13 cellular contexts compared by ENCODE assay signal in the genomic region with DNA sequence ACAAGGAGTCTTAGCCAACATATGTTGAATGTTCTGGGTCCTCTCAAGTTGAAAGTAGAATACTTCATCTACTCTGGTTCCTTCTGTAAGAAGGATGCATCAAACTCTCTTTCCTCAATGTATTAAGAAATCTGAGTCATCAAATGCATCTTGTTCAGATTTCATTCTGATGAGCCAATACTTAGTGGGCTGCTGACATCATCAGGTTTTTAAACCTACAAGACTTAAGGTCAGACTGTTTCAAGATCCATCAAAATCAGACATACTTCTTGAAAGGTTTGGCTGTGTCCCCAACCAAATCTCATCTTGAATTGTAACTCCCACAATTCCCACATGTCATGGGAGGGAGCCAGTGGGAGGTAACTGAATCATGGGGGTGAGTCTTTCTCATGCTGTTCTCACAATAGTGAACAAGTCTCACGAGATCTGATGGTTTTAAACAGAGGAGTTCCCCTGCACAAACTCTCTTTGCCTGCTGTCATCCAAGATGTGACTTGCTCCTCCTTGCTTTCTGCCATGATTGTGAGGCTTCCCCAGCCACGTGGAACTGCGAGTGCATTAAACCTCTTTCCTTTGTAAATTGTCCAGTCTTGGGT.
DNase-seq lines count a peak whose midpoint lies in the region; ATAC-seq and TF ChIP-seq lines count a peak whose summit lies in the region.
"Had no signal": no experiment of that assay in that cellular context is flagged by ENCODE, and none has a peak within 500 bp of the region (broad histone marks: within the 10 kb centered on the region; RNA-seq: fewer than 3 reads in every experiment).

No MANE protein-coding gene starts in this region.

- peaks cover 7% of the 10 kb centered on the region for H3K36me3 ChIP-seq in mammary epithelial cell (ENCODE audit: insufficient read depth, low read length)
- no peaks in the 10 kb centered on the region for H3K36me3 ChIP-seq in colonic mucosa

- TF ChIP-seq CTCF in NB4 (IDR thresholded peaks at IDR 0.05; ENCODE audit: low read depth, low read length) (no peak), mammary epithelial cell (conservative IDR thresholded peaks at IDR 0.05 in 1 of 2, IDR thresholded peaks at IDR 0.05 in 1 of 2; ENCODE audit: extremely low read depth in 1 of 2, insufficient read depth in 1 of 2, low read depth in 1 of 2, low read length in 2 of 2) (no peak), colonic mucosa (IDR thresholded peaks at IDR 0.05) (no peak)

- H3K4me3 ChIP-seq in NB4 (ENCODE audit: low read depth, low read length) = no peak overlapping the region
- H3K4me3 ChIP-seq in mammary epithelial cell (replicated peaks in 1 of 3; ENCODE audit: insufficient read depth in 1 of 3, low read depth in 2 of 3, low read length in 3 of 3) = no peak overlapping the region
- H3K4me3 ChIP-seq in skeletal muscle cell (ENCODE audit: low read depth, low read length) = no peak overlapping the region
- H3K4me3 ChIP-seq in colonic mucosa = no peak overlapping the region
- H3K4me3 ChIP-seq: BLaER1 treated with 17β-estradiol and CSF1 and Interleukin-3, amounts not matched to agents 10 nM and 100 nM; hepatocyte; stomach had no signal

- no peaks in the 10 kb centered on the region for H4K20me1 ChIP-seq in mammary epithelial cell (ENCODE audit: insufficient read depth, low read length)
- H4K20me1 ChIP-seq: BLaER1 treated with 17β-estradiol and CSF1 and Interleukin-3, amounts not matched to agents 10 nM and 100 nM had no signal

- dilution Hi-C loops in mammary epithelial cell (cut with HindIII; ENCODE audit: low sequenced_read_pairs) = no loop called here

- in situ Hi-C loops in mammary epithelial cell (cut with MboI; ENCODE audit: low sequenced_read_pairs in 2 of 2) = no loop called here

- CTCF ChIA-PET in activated naive CD4-positive, alpha-beta T cell treated with anti-CD3 and anti-CD28 coated beads, Interleukin-2, amount 10 ng/mL, durations not matched to agents 7 days and 5 days (lab: Charles Lee) = no interaction called here
- CTCF ChIA-PET in mammary epithelial cell (lab: Charles Lee; ENCODE audit: low non-redundant PET) = no interaction called here

- BruUV-seq in mammary epithelial cell (replicated peaks; lab: Mats Ljungman, UMichigan) = no TSS peak

- H3K9me3 ChIP-seq in mammary epithelial cell (replicated peaks; ENCODE audit: insufficient read depth, low read length) (no peaks in the 10 kb centered on the region), colonic mucosa (no peaks in the 10 kb centered on the region)
- H3K9me3 ChIP-seq: stomach had no signal

- H2AFZ ChIP-seq in mammary epithelial cell (ENCODE audit: low read depth, low read length) = no peak overlapping the region
- H2AFZ ChIP-seq: hepatocyte had no signal

- H3K27ac ChIP-seq in mammary epithelial cell (ENCODE audit: insufficient read depth, low read depth, low read length) = no peak overlapping the region
- H3K27ac ChIP-seq in colonic mucosa = no peak overlapping the region
- H3K27ac ChIP-seq: BLaER1 treated with 17β-estradiol and CSF1 and Interleukin-3, amounts not matched to agents 10 nM and 100 nM; hepatocyte; stomach had no signal

- H3K79me2 ChIP-seq in mammary epithelial cell (ENCODE audit: insufficient read depth, low read length) = no peaks in the 10 kb centered on the region
- H3K79me2 ChIP-seq: hepatocyte had no signal

- H3K4me2 ChIP-seq in mammary epithelial cell (ENCODE audit: insufficient read depth, low read depth, low read length) = no peak overlapping the region
- H3K4me2 ChIP-seq: hepatocyte had no signal

- intact Hi-C loops in mammary epithelial cell (cut with micrococcal nuclease) (no loop called here), colonic mucosa (cut with DNase I) (no loop called here)

- no peaks in the 10 kb centered on the region for H3K4me1 Mint-ChIP-seq in activated naive CD4-positive, alpha-beta T cell treated with anti-CD3 and anti-CD28 coated beads, Interleukin-2, amount 10 ng/mL, durations not matched to agents 7 days and 5 days

- H3K9ac ChIP-seq in mammary epithelial cell (ENCODE audit: insufficient read depth, low read length) (no peak overlapping the region), colonic mucosa (ENCODE audit: low read depth in 2 of 2, low read length in 2 of 2) (no peak overlapping the region)
- H3K9ac ChIP-seq: BLaER1 treated with 17β-estradiol and CSF1 and Interleukin-3, amounts not matched to agents 10 nM and 100 nM had no signal

- peak; percentile 13 for DNase-seq in activated naive CD4-positive, alpha-beta T cell treated with Interleukin-2 at 50 U/mL for 16 hours
- DNase-seq in activated naive CD4-positive, alpha-beta T cell treated with anti-CD3 and anti-CD28 coated beads, Interleukin-2, amount 10 ng/mL, durations not matched to agents 7 days and 5 days = no peak
- DNase-seq in NB4 (ENCODE audit: low read depth) = peak; percentile 12
- DNase-seq in mammary epithelial cell = peak; percentile 73
- peak; percentile 88 for DNase-seq in skeletal muscle cell (ENCODE audit: low read depth)
- no peak for DNase-seq in colonic mucosa
- DNase-seq: NCI-H2081, SHP77 treated with DMSO at 0.1 percent for 48 hours, stomach had no signal

- no peak for ATAC-seq in GM21528 (IDR thresholded peaks at IDR 0.05; ENCODE audit: low FRiP score, unreplicated experiment)
- ATAC-seq in HG02798 (IDR thresholded peaks at IDR 0.05; ENCODE audit: poor library complexity, unreplicated experiment) = no peak

- H3K9me3 Mint-ChIP-seq in activated naive CD4-positive, alpha-beta T cell treated with anti-CD3 and anti-CD28 coated beads, Interleukin-2, amount 10 ng/mL, durations not matched to agents 7 days and 5 days = no peaks in the 10 kb centered on the region

- H3K27me3 Mint-ChIP-seq in activated naive CD4-positive, alpha-beta T cell treated with anti-CD3 and anti-CD28 coated beads, Interleukin-2, amount 10 ng/mL, durations not matched to agents 7 days and 5 days = no peaks in the 10 kb centered on the region

- peaks cover 59% of the 10 kb centered on the region for H3K36me3 Mint-ChIP-seq in activated naive CD4-positive, alpha-beta T cell treated with anti-CD3 and anti-CD28 coated beads, Interleukin-2, amount 10 ng/mL, durations not matched to agents 7 days and 5 days

- peaks cover 6% of the 10 kb centered on the region for H3K4me1 ChIP-seq in mammary epithelial cell (ENCODE audit: insufficient read depth, low read length)
- H3K4me1 ChIP-seq in colonic mucosa = no peaks in the 10 kb centered on the region

- H3K27me3 ChIP-seq in mammary epithelial cell (ENCODE audit: insufficient read depth, low read length) = no peaks in the 10 kb centered on the region
- H3K27me3 ChIP-seq in colonic mucosa = no peaks in the 10 kb centered on the region
- H3K27me3 ChIP-seq: BLaER1 treated with 17β-estradiol and CSF1 and Interleukin-3, amounts not matched to agents 10 nM and 100 nM; hepatocyte; stomach had no signal

- H3K4me3 Mint-ChIP-seq in activated naive CD4-positive, alpha-beta T cell treated with anti-CD3 and anti-CD28 coated beads, Interleukin-2, amount 10 ng/mL, durations not matched to agents 7 days and 5 days = no peak overlapping the region

- WGBS in mammary epithelial cell (ENCODE audit: low coverage, missing lambda C conversion rate) = 96% methylated on average over 3 of the region's 3 CpGs

- no peak for TF ChIP-seq POLR2A in NB4 (IDR thresholded peaks at IDR 0.05; ENCODE audit: extremely low read depth, insufficient read length)

- no peak overlapping the region for H3K27ac Mint-ChIP-seq in activated naive CD4-positive, alpha-beta T cell treated with anti-CD3 and anti-CD28 coated beads, Interleukin-2, amount 10 ng/mL, durations not matched to agents 7 days and 5 days

Comparison
In these comparisons a context has a peak if more than half of its experiments do, and no peak if none do; other contexts are left out.
1. DNase-seq: peak in activated naive CD4-positive, alpha-beta T cell treated with Interleukin-2 at 50 U/mL for 16 hours (single experiment), NB4 (single experiment), mammary epithelial cell (single experiment) and skeletal muscle cell (single experiment); none in activated naive CD4-positive, alpha-beta T cell treated with anti-CD3 and anti-CD28 coated beads, Interleukin-2, amount 10 ng/mL, durations not matched to agents 7 days and 5 days (single experiment) and colonic mucosa (single experiment).